22 cellular contexts compared by ENCODE assay signal in genomic region chr6:129210684-129211083, GRCh38.
"Had no signal": no experiment of that assay in that cellular context is flagged by ENCODE, and none has a peak within 500 bp of the region (broad histone marks: within the 10 kb centered on the region; RNA-seq: fewer than 3 reads in every experiment).

No MANE protein-coding gene starts in this region.

- H3K79me2 ChIP-seq: parathyroid adenoma had no signal

- DNase-seq: hippocampal formation; kidney glomerular epithelial cell; left colon; left lung; mesendoderm; naive thymus-derived CD8-positive, alpha-beta T cell; occipital lobe; psoas muscle; stimulated activated CD4-positive, alpha-beta T cell treated with anti-CD3 and anti-CD28 coated beads, Interleukin-12 subunit alpha, Interleukin-12 subunit beta, amount 100 ng/mL, for 4 hours; stimulated activated CD4-positive, alpha-beta T cell treated with anti-CD3 and anti-CD28 coated beads, Interleukin-4, amount 100 ng/mL, for 4 hours; stimulated activated CD8-positive, alpha-beta memory T cell treated with anti-CD3 and anti-CD28 coated beads, Interleukin-4, amount 100 ng/mL, for 48 hours; stimulated activated naive CD4-positive, alpha-beta T cell treated with Interleukin-2 at 50 U/mL for 16 hours; stimulated activated naive CD8-positive, alpha-beta T cell treated with anti-CD3 and anti-CD28 coated beads, Interleukin-15, amount 100 ng/mL, for 72 hours; substantia nigra; uterus had no signal

- H3K36me3 ChIP-seq: left lung, neural progenitor cell, neutrophil, uterus had no signal

- H3K9me3 ChIP-seq: left lung, neutrophil, psoas muscle, uterus had no signal

- H2AFZ ChIP-seq: parathyroid adenoma had no signal

- H3K4me3 ChIP-seq: left lung, lung, neural progenitor cell, psoas muscle, skin epidermis, tibial nerve, uterus had no signal

- H3K4me2 ChIP-seq: neural progenitor cell had no signal

- H3K27ac ChIP-seq: left lung, neutrophil, parathyroid adenoma, psoas muscle had no signal

- ATAC-seq: left colon; left lung; naive thymus-derived CD8-positive, alpha-beta T cell; psoas muscle; stimulated activated memory B cell treated with anti-CD40 and anti-IgM and Interleukin-4, amounts not matched to agents 10 μg/mL and 1 μg/mL and 100 μg/mL, for 72 hours; stimulated activated naive CD8-positive, alpha-beta T cell treated with anti-CD3 and anti-CD28 coated beads, Interleukin-15, amount 100 ng/mL, for 72 hours had no signal

- H3K9ac ChIP-seq: neural progenitor cell, parathyroid adenoma had no signal

- H3K27me3 ChIP-seq: left lung, neural progenitor cell, neutrophil, tibial nerve, uterus had no signal

- H3K4me1 ChIP-seq: left lung, parathyroid adenoma, psoas muscle, uterus had no signal
